8 cellular contexts compared by ENCODE assay signal in the genomic region with DNA sequence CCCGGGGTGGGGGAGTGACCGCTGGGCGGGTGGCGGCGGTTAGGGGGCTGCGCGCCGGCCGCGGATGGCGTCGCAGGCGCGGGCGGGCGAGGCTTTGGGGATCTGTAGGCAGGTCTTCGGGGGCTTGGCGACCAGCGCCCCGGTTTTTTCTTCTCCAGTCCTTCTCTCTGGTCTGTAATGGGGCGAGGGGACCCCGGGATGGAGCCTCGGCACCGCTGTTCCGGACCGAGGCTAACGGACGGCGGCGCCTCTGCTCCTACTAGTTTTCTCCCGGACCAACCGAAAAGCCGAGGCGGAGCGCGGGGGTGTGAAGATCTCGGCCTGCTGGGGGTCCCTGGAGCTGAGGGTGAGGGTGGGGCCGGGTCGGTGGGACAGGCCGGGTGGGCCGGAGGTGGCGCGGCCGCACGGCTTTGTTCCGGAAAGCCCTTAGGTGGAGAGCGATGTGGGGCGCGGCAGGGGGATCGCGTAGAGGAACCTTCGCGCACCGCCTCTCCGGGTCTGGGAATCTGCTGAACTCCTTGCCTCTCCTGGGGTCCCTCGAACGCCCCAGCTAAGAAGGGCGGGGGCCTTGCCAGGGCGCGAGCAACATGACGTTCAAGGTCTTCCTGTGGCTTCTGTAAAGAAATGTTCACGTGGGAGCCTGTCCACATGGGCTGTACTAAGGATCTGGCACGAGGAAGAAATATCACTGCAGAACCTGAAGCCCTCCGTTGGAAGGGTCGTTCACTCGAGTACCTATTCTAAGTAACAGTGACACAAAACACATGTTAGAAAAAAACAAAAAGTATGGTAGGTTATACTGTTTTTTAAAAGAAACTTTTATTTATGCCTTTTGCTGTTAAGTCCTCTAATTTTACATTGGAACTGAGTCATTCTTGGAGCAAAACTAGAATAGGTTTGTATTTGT. TPM values are rescaled to one million over a fixed set of nuclear protein-coding genes. Genes with fewer than 3 reads are reported as not detected.
A peak's percentile ranks its signal among the peaks of the same experiment; 100 is the strongest.
DNase-seq lines count a peak whose midpoint lies in the region; ATAC-seq and TF ChIP-seq lines count a peak whose summit lies in the region.

No MANE protein-coding gene starts in this region.

- peak overlapping the region; percentile 23 to 52 for H2BK12ac ChIP-seq in mesenchymal stem cell (ENCODE audit: low read length in 2 of 2)

- peak overlapping the region; percentile 92 for H2BK120ac ChIP-seq in mesenchymal stem cell (ENCODE audit: low read depth, low read length)

- POLR2A ChIA-PET in AG04449 (lab: Yijun Ruan, JAX), result interaction anchor here (0.8 to 2.4 kb wide), 7 partner anchors 12 to 124 kb away, joined by 3 to 30 read pairs (median 5); no protein-coding TSS in a partner anchor
- POLR2A ChIA-PET in activated CD8-positive, alpha-beta T cell treated with anti-CD3 and anti-CD28 coated beads, Interleukin-2, amount 10 ng/mL, durations not matched to agents 7 days and 5 days (lab: Charles Lee), result interaction anchor here (0.6 to 6.1 kb wide), 22 partner anchors 8 to 513 kb away, joined by 3 to 215 read pairs (median 6); a partner anchor contains a TSS

- H2AFZ ChIP-seq in mesenchymal stem cell (ENCODE audit: low read depth, low read length), result peak overlapping the region; percentile 60

- H2AK5ac ChIP-seq in mesenchymal stem cell (ENCODE audit: low read length, severe bottlenecking), result peak overlapping the region; percentile 92

- no peaks in the 10 kb centered on the region for H3K9me3 Mint-ChIP-seq in activated CD8-positive, alpha-beta T cell treated with anti-CD3 and anti-CD28 coated beads, Interleukin-2, amount 10 ng/mL, durations not matched to agents 7 days and 5 days (ENCODE audit: insufficient read depth)

- CTCF ChIA-PET in AG04449 (lab: Yijun Ruan, JAX), result interaction anchor here (1.4 to 3.3 kb wide), 2 partner anchors 61 to 159 kb away, joined by 3 to 27 read pairs; no protein-coding TSS in a partner anchor
- CTCF ChIA-PET in activated CD8-positive, alpha-beta T cell treated with anti-CD3 and anti-CD28 coated beads, Interleukin-2, amount 10 ng/mL, durations not matched to agents 7 days and 5 days (lab: Charles Lee), result interaction anchor here (1.5 to 3.7 kb wide), 6 partner anchors 82 to 411 kb away, joined by 5 to 120 read pairs (median 16); a partner anchor contains a TSS

- H3K27me3 ChIP-seq in effector memory CD4-positive, alpha-beta T cell (replicated peaks; ENCODE audit: control insufficient read depth, insufficient read depth, low read length, poor library complexity, severe bottlenecking), result no peaks in the 10 kb centered on the region
- H3K27me3 ChIP-seq in mesenchymal stem cell (ENCODE audit: control insufficient read depth in 1 of 2, insufficient read depth in 1 of 2, low read length in 2 of 2), result no peaks in the 10 kb centered on the region

- no peaks in the 10 kb centered on the region for H3K9me3 ChIP-seq in effector memory CD4-positive, alpha-beta T cell (ENCODE audit: control insufficient read depth, low read length)
- no peaks in the 10 kb centered on the region for H3K9me3 ChIP-seq in mesenchymal stem cell (ENCODE audit: control insufficient read depth, low read length)

- H3K79me1 ChIP-seq in mesenchymal stem cell (replicated peaks; ENCODE audit: low read length, poor library complexity, severe bottlenecking), result no peaks in the 10 kb centered on the region

- H4K8ac ChIP-seq in mesenchymal stem cell (ENCODE audit: low read length), result peak overlapping the region; percentile 87

- peak overlapping the region; percentile 84 for H4K91ac ChIP-seq in mesenchymal stem cell (ENCODE audit: low read length)

- peak overlapping the region in 1 of 2 experiments; percentile 81 for H3K23ac ChIP-seq in mesenchymal stem cell (ENCODE audit: low read length in 2 of 2)

- peak overlapping the region in 1 of 2 experiments; percentile 96 for H3K14ac ChIP-seq in mesenchymal stem cell (ENCODE audit: low read length in 2 of 2)

- H2BK15ac ChIP-seq in mesenchymal stem cell (ENCODE audit: low read depth, poor library complexity, severe bottlenecking), result peak overlapping the region; percentile 17

- peaks cover 34% of the 10 kb centered on the region for H3K4me1 Mint-ChIP-seq in activated CD8-positive, alpha-beta T cell treated with anti-CD3 and anti-CD28 coated beads, Interleukin-2, amount 10 ng/mL, durations not matched to agents 7 days and 5 days (ENCODE audit: low read depth)

- peak overlapping the region; percentile 93 to 94 for H3K18ac ChIP-seq in mesenchymal stem cell (ENCODE audit: low read depth in 1 of 2, low read length in 2 of 2)

- under 1% methylated on average over 54 of the region's 66 CpGs for WGBS in mesenchymal stem cell

- peak overlapping the region; percentile 100 for H3K27ac Mint-ChIP-seq in activated CD8-positive, alpha-beta T cell treated with anti-CD3 and anti-CD28 coated beads, Interleukin-2, amount 10 ng/mL, durations not matched to agents 7 days and 5 days

- peaks cover 3% of the 10 kb centered on the region for H3K4me1 ChIP-seq in effector memory CD4-positive, alpha-beta T cell (ENCODE audit: control insufficient read depth, insufficient read depth, low read length, poor library complexity, severe bottlenecking)
- peaks cover 4% of the 10 kb centered on the region for H3K4me1 ChIP-seq in mesenchymal stem cell (ENCODE audit: control insufficient read depth, insufficient read depth, low read depth, low read length)

- H3K27me3 Mint-ChIP-seq in activated CD8-positive, alpha-beta T cell treated with anti-CD3 and anti-CD28 coated beads, Interleukin-2, amount 10 ng/mL, durations not matched to agents 7 days and 5 days (ENCODE audit: low read depth), result peaks cover 2% of the 10 kb centered on the region

- H3K4ac ChIP-seq in mesenchymal stem cell (ENCODE audit: low read depth in 1 of 2, low read length in 2 of 2), result peak overlapping the region; percentile 55 to 95

- H3K4me3 ChIP-seq in AG04449 (ENCODE audit: low read depth, low read length) (peak overlapping the region; percentile 87), mesenchymal stem cell (ENCODE audit: insufficient read depth in 1 of 2, low read depth in 1 of 2, low read length in 2 of 2) (peak overlapping the region; percentile 86)
- peak overlapping the region; percentile 95 for H3K4me3 ChIP-seq in effector memory CD4-positive, alpha-beta T cell (ENCODE audit: insufficient read depth, low read depth, low read length, poor library complexity, severe bottlenecking)

- ATAC-seq in GM18868 (IDR thresholded peaks at IDR 0.05; ENCODE audit: unreplicated experiment) (peak; percentile 23), HG03135 (IDR thresholded peaks at IDR 0.05; ENCODE audit: unreplicated experiment) (peak; percentile 36)
- peak; percentile 45 for ATAC-seq in activated CD8-positive, alpha-beta T cell treated with anti-CD3 and anti-CD28 coated beads, Interleukin-2, amount 10 ng/mL, durations not matched to agents 7 days and 5 days

- H3K4me3 Mint-ChIP-seq in activated CD8-positive, alpha-beta T cell treated with anti-CD3 and anti-CD28 coated beads, Interleukin-2, amount 10 ng/mL, durations not matched to agents 7 days and 5 days, result peak overlapping the region; percentile 98

- H3K9ac ChIP-seq in mesenchymal stem cell (ENCODE audit: low read length), result peak overlapping the region; percentile 97

- H3K36me3 Mint-ChIP-seq in activated CD8-positive, alpha-beta T cell treated with anti-CD3 and anti-CD28 coated beads, Interleukin-2, amount 10 ng/mL, durations not matched to agents 7 days and 5 days (ENCODE audit: low read depth), result peaks cover 48% of the 10 kb centered on the region

- H3K27ac ChIP-seq in effector memory CD4-positive, alpha-beta T cell (ENCODE audit: insufficient read depth, low read length, poor library complexity, severe bottlenecking), result peak overlapping the region; percentile 99
- H3K27ac ChIP-seq in mesenchymal stem cell (ENCODE audit: low read length, poor library complexity, severe bottlenecking), result peak overlapping the region; percentile 66

- no peaks in the 10 kb centered on the region for H3K36me3 ChIP-seq in effector memory CD4-positive, alpha-beta T cell (ENCODE audit: control insufficient read depth, insufficient read depth, low read length)
- H3K36me3 ChIP-seq in mesenchymal stem cell (ENCODE audit: control insufficient read depth in 1 of 2, insufficient read depth in 2 of 2, low read depth in 1 of 2, low read length in 2 of 2), result peaks cover 0 to 3% of the 10 kb centered on the region in 2 experiments

- peak overlapping the region; percentile 83 for H3K4me2 ChIP-seq in mesenchymal stem cell (ENCODE audit: low read length, poor library complexity, severe bottlenecking)

- H2BK5ac ChIP-seq in mesenchymal stem cell (ENCODE audit: low read depth, low read length, poor library complexity, severe bottlenecking), result peak overlapping the region; percentile 92

- DNase-seq in AG04449 (ENCODE audit: low read depth, low spot score) (peak; percentile 42), NCI-H774 (lab: John Stamatoyannopoulos, UW) (peak; percentile 8), mesenchymal stem cell (peak; percentile 86)
- peak; percentile 89 for DNase-seq in activated CD8-positive, alpha-beta T cell treated with anti-CD3 and anti-CD28 coated beads, Interleukin-2, amount 10 ng/mL, durations not matched to agents 7 days and 5 days
- peak; percentile 46 to 57 (median 52) for DNase-seq in effector memory CD4-positive, alpha-beta T cell
- DNase-seq in stimulated activated CD8-positive, alpha-beta memory T cell treated with anti-CD3 and anti-CD28 coated beads, Interleukin-12 subunit alpha, Interleukin-12 subunit beta, amount 100 ng/mL, for 4 hours (ENCODE audit: low read depth), result peak; percentile 36

- no peak for TF ChIP-seq CTCF in AG04449 (IDR thresholded peaks at IDR 0.05; ENCODE audit: insufficient read depth, low read length, missing control alignments)

RNA-seq across cellular contexts. Expression of a gene that starts 0.9 kb away (rescaled TPM):
- total RNA-seq in activated CD8-positive, alpha-beta T cell treated with anti-CD3 and anti-CD28 coated beads, Interleukin-2, amount 10 ng/mL, durations not matched to agents 7 days and 5 days, result 10 to 100 TPM; 49.0 to 50.9 TPM
- polyA plus RNA-seq in mesenchymal stem cell (2013, experiment 1 of 2), result 21.0 TPM
- 20.8 TPM for polyA plus RNA-seq in mesenchymal stem cell (2013, experiment 2 of 2)

Comparison
In these comparisons a context has a peak if more than half of its experiments do, and no peak if none do; other contexts are left out.
1. Peak in every context shown above with its lines: DNase-seq, ATAC-seq, H3K4me3 ChIP-seq and H3K27ac ChIP-seq.
2. DNase-seq: peak in every context shown above with its lines; median percentile 89 in activated CD8-positive, alpha-beta T cell treated with anti-CD3 and anti-CD28 coated beads, Interleukin-2, amount 10 ng/mL, durations not matched to agents 7 days and 5 days; 86 in mesenchymal stem cell; 52 in effector memory CD4-positive, alpha-beta T cell; 42 in AG04449; 36 in stimulated activated CD8-positive, alpha-beta memory T cell treated with anti-CD3 and anti-CD28 coated beads, Interleukin-12 subunit alpha, Interleukin-12 subunit beta, amount 100 ng/mL, for 4 hours; 8 in NCI-H774.